Comparison of ENCODE assay signal across 13 cellular contexts in genomic region chr5:80055491-80056170, GRCh38. TPM values are rescaled to one million over a fixed set of nuclear protein-coding genes. Genes with fewer than 3 reads are reported as not detected.
DNase-seq lines count a peak whose midpoint lies in the region; ATAC-seq lines count a peak whose summit lies in the region.
"Had no signal": no experiment of that assay in that cellular context is flagged by ENCODE, and none has a peak within 500 bp of the region (broad histone marks: within the 10 kb centered on the region; RNA-seq: fewer than 3 reads in every experiment).

No MANE protein-coding gene starts in this region.

- H3K9me3 ChIP-seq in iPS-15b (ENCODE audit: control insufficient read depth, insufficient read depth, low read length), result no peaks in the 10 kb centered on the region
- H3K9me3 ChIP-seq: uterus had no signal

- H3K4me3 Mint-ChIP-seq in activated T-cell treated with anti-CD3 and anti-CD28 coated beads, Interleukin-2, amount 50 U/mL, for 72 hours, result no peak overlapping the region
- no peak overlapping the region for H3K4me3 Mint-ChIP-seq in activated naive CD8-positive, alpha-beta T cell treated with anti-CD3 and anti-CD28 coated beads for 36 hours
- H3K4me3 Mint-ChIP-seq: central memory CD8-positive, alpha-beta T cell had no signal

- no peaks in the 10 kb centered on the region for H3K36me3 ChIP-seq in iPS-15b (ENCODE audit: control insufficient read depth, insufficient read depth, low read length)
- H3K36me3 ChIP-seq: uterus had no signal

- no peak for ATAC-seq in activated T-cell treated with anti-CD3 and anti-CD28 coated beads, Interleukin-2, amount 50 U/mL, for 72 hours (replicated peaks in 1 of 2)
- ATAC-seq: activated naive CD4-positive, alpha-beta T cell treated with anti-CD3 and anti-CD28 coated beads, Interleukin-2, amount 50 U/mL, for 72 hours had no signal

- peak overlapping the region; percentile 18 for H3K9ac ChIP-seq in iPS-15b (ENCODE audit: low read depth, low read length)

- H3K36me3 Mint-ChIP-seq in activated T-cell treated with anti-CD3 and anti-CD28 coated beads, Interleukin-2, amount 50 U/mL, for 72 hours (ENCODE audit: insufficient read depth in 2 of 2), result no peaks in the 10 kb centered on the region
- no peaks in the 10 kb centered on the region for H3K36me3 Mint-ChIP-seq in activated naive CD8-positive, alpha-beta T cell treated with anti-CD3 and anti-CD28 coated beads for 36 hours
- H3K36me3 Mint-ChIP-seq: activated naive CD4-positive, alpha-beta T cell treated with anti-CD3 and anti-CD28 coated beads, Interleukin-2, amount 50 U/mL, for 72 hours had no signal

- H3K4me3 ChIP-seq in iPS-15b (ENCODE audit: low read depth, low read length), result peak overlapping the region; percentile 16
- H3K4me3 ChIP-seq: uterus had no signal

- no peaks in the 10 kb centered on the region for H3K9me3 Mint-ChIP-seq in activated T-cell treated with anti-CD3 and anti-CD28 coated beads, Interleukin-2, amount 50 U/mL, for 72 hours
- no peaks in the 10 kb centered on the region for H3K9me3 Mint-ChIP-seq in activated naive CD8-positive, alpha-beta T cell treated with anti-CD3 and anti-CD28 coated beads for 36 hours
- H3K9me3 Mint-ChIP-seq: activated naive CD4-positive, alpha-beta T cell treated with anti-CD3 and anti-CD28 coated beads, Interleukin-2, amount 50 U/mL, for 72 hours; central memory CD8-positive, alpha-beta T cell had no signal

- H3K4me1 ChIP-seq in iPS-15b (ENCODE audit: control insufficient read depth, insufficient read depth, low read length), result peaks cover 9% of the 10 kb centered on the region
- H3K4me1 ChIP-seq: uterus had no signal

- H3K27ac Mint-ChIP-seq in activated T-cell treated with anti-CD3 and anti-CD28 coated beads, Interleukin-2, amount 50 U/mL, for 72 hours, result no peak overlapping the region
- no peak overlapping the region for H3K27ac Mint-ChIP-seq in activated naive CD8-positive, alpha-beta T cell treated with anti-CD3 and anti-CD28 coated beads for 36 hours

- DNase-seq in COLO668 (lab: John Stamatoyannopoulos, UW; ENCODE audit: unreplicated experiment) (peak; percentile 72), NCI-H1105 treated with DMSO at 0.1 percent for 48 hours (lab: John Stamatoyannopoulos, UW) (peak; percentile 74), NCI-H69 (lab: John Stamatoyannopoulos, UW) (peak; percentile 95), HUDEP-2 (lab: John Stamatoyannopoulos, UW; ENCODE audit: unreplicated experiment in 76 of 76) (no peak), midbrain (lab: John Stamatoyannopoulos, UW) (no peak)
- no peak for DNase-seq in activated T-cell treated with anti-CD3 and anti-CD28 coated beads, Interleukin-2, amount 50 U/mL, for 72 hours
- no peak for DNase-seq in activated naive CD8-positive, alpha-beta T cell treated with anti-CD3 and anti-CD28 coated beads for 36 hours
- DNase-seq: erythroblast; NK-92 treated with Interleukin-12 subunit alpha and Interleukin-12 subunit beta, amount 100 ng/mL, for 24 hours; uterus had no signal

- peaks cover 34% of the 10 kb centered on the region for H3K4me1 Mint-ChIP-seq in activated T-cell treated with anti-CD3 and anti-CD28 coated beads, Interleukin-2, amount 50 U/mL, for 72 hours (ENCODE audit: low read depth)
- peaks cover under 1% of the 10 kb centered on the region for H3K4me1 Mint-ChIP-seq in activated naive CD8-positive, alpha-beta T cell treated with anti-CD3 and anti-CD28 coated beads for 36 hours
- H3K4me1 Mint-ChIP-seq: central memory CD8-positive, alpha-beta T cell had no signal

- no peaks in the 10 kb centered on the region for H3K27me3 Mint-ChIP-seq in activated T-cell treated with anti-CD3 and anti-CD28 coated beads, Interleukin-2, amount 50 U/mL, for 72 hours (ENCODE audit: low read depth)
- H3K27me3 Mint-ChIP-seq in activated naive CD8-positive, alpha-beta T cell treated with anti-CD3 and anti-CD28 coated beads for 36 hours, result no peaks in the 10 kb centered on the region

- H3K27me3 ChIP-seq in iPS-15b (ENCODE audit: control insufficient read depth, insufficient read depth, low read length), result no peaks in the 10 kb centered on the region
- H3K27me3 ChIP-seq: uterus had no signal

RNA-seq across cellular contexts. Expression of gene THBS4, which starts 20.5 kb away (rescaled TPM):
- 1 to 10 TPM; 4.7 to 6.7 TPM for total RNA-seq in activated T-cell treated with anti-CD3 and anti-CD28 coated beads, Interleukin-2, amount 50 U/mL, for 72 hours
- under 1 TPM; 0.41 to 0.76 TPM for total RNA-seq in activated naive CD8-positive, alpha-beta T cell treated with anti-CD3 and anti-CD28 coated beads for 36 hours

Comparison
In these comparisons a context has a peak if more than half of its experiments do, and no peak if none do; other contexts are left out.
1. DNase-seq: peak in COLO668 (single experiment), NCI-H1105 treated with DMSO at 0.1 percent for 48 hours (single experiment) and NCI-H69 (single experiment); none in HUDEP-2 (0 of 76), midbrain (single experiment), activated T-cell treated with anti-CD3 and anti-CD28 coated beads, Interleukin-2, amount 50 U/mL, for 72 hours (0 of 2) and activated naive CD8-positive, alpha-beta T cell treated with anti-CD3 and anti-CD28 coated beads for 36 hours (single experiment).